1 cellular context compared by ENCODE assay signal in genomic region chr10:62815373-62816111, GRCh38.
A peak's percentile ranks its signal among the peaks of the same experiment; 100 is the strongest.
TF ChIP-seq lines count a peak whose summit lies in the region.

No MANE protein-coding gene starts in this region.

TF ChIP-seq in HEK293, 187 proteins besides CTCF, POLR2A, EP300 and RAD21 (continued from another document and continues in another):
- no peak for TF ChIP-seq ZBTB44 (tag by site-specific recombination; IDR thresholded peaks at IDR 0.05)
- TF ChIP-seq ZNF518A (tag by site-specific recombination; conservative IDR thresholded peaks at IDR 0.05; ENCODE audit: low read depth) = no peak
- peak; percentile 90 for TF ChIP-seq ZNF335 (tag by site-specific recombination; conservative IDR thresholded peaks at IDR 0.05)
- TF ChIP-seq ZNF701 (tag by site-specific recombination; IDR thresholded peaks at IDR 0.05) = no peak
- TF ChIP-seq ZNF677 (tag by site-specific recombination; IDR thresholded peaks at IDR 0.05) = no peak
- peak; percentile 5; the same call in 1 of the 2 replicates for TF ChIP-seq ZNF600 (tag by site-specific recombination; IDR thresholded peaks at IDR 0.05)
- TF ChIP-seq GLIS2 (tag by site-specific recombination; IDR thresholded peaks at IDR 0.05) = peak; percentile 62; the same call in 1 of the 2 replicates
- TF ChIP-seq PRDM10 (tag by site-specific recombination; IDR thresholded peaks at IDR 0.05) = peak; percentile 39
- TF ChIP-seq ZNF521 (tag by site-specific recombination; IDR thresholded peaks at IDR 0.05) = no peak
- no peak for TF ChIP-seq PRDM1 (tag by site-specific recombination; IDR thresholded peaks at IDR 0.05)
- TF ChIP-seq ZNF707 (tag by site-specific recombination; IDR thresholded peaks at IDR 0.05) = no peak
- no peak for TF ChIP-seq KLF16 (tag by site-specific recombination; IDR thresholded peaks at IDR 0.05)
- TF ChIP-seq ZNF10 (tag by site-specific recombination; IDR thresholded peaks at IDR 0.05) = no peak
- no peak for TF ChIP-seq AEBP2 (tag by site-specific recombination; IDR thresholded peaks at IDR 0.05; ENCODE audit: borderline replicate concordance)
- TF ChIP-seq PRDM2 (tag by site-specific recombination; IDR thresholded peaks at IDR 0.05; ENCODE audit: borderline replicate concordance) = no peak
- no peak for TF ChIP-seq HIC1 (tag by site-specific recombination; IDR thresholded peaks at IDR 0.05)
- TF ChIP-seq OVOL3 (tag by site-specific recombination; IDR thresholded peaks at IDR 0.05) = no peak
- no peak for TF ChIP-seq RBAK (tag by site-specific recombination; IDR thresholded peaks at IDR 0.05)
- TF ChIP-seq ZBTB10 (tag by site-specific recombination; IDR thresholded peaks at IDR 0.05) = 0 out of 2 replicates have a peak, but pooled peaks have one; percentile 37
- no peak for TF ChIP-seq ZNF426 (tag by site-specific recombination; IDR thresholded peaks at IDR 0.05)
- 0 out of 2 replicates have a peak, but pooled peaks have one; percentile 14 for TF ChIP-seq ZNF501 (tag by site-specific recombination; IDR thresholded peaks at IDR 0.05)
- TF ChIP-seq ZNF837 (tag by site-specific recombination; IDR thresholded peaks at IDR 0.05) = no peak
- TF ChIP-seq ZNF670 (tag by site-specific recombination; IDR thresholded peaks at IDR 0.05; ENCODE audit: low read depth) = no peak
- TF ChIP-seq ZNF555 (tag by site-specific recombination; conservative IDR thresholded peaks at IDR 0.05) = no peak
- no peak for TF ChIP-seq ZNF785 (tag by site-specific recombination; IDR thresholded peaks at IDR 0.05)
- TF ChIP-seq ZNF639 (tag by site-specific recombination; IDR thresholded peaks at IDR 0.05) = no peak
